ENCODE assay signal across 2 cellular contexts in the genomic region with DNA sequence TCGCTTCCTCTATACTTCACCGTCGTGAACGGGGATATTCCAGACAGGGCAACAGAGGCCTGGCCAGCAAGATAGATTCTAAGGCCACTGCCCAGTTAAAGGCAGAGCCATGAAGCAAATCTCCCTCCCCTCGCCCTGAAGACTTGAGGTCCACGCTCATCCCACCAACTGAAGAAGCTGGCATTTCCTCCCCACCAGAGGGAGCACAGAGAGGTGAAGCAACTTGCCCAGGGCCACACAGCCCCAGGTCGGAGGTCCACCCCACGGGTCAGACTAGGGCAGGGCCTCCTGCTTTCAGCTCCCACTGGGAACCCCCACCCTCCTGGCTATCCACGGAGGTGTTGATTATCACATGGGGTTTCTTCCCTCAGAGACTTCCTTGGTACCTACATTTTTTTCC.
TF ChIP-seq lines count a peak whose summit lies in the region.

No MANE protein-coding gene starts in this region.

TF ChIP-seq in HEK293, 187 proteins besides CTCF, POLR2A, EP300 and RAD21:
- TF ChIP-seq ZNF768 (tag by site-specific recombination; IDR thresholded peaks at IDR 0.05) (0 out of 2 replicates have a peak, but pooled peaks have one; percentile 13), PRDM1 (tag by site-specific recombination; IDR thresholded peaks at IDR 0.05) (no peak)
TF ChIP-seq in HEK293: peak in this region for 1.

TF ChIP-seq in K562, 482 proteins besides CTCF, POLR2A, EP300 and RAD21:
- TF ChIP-seq ZFP36 (IDR thresholded peaks at IDR 0.05; ENCODE audit: low read depth, low read length, partially characterized antibody), result peak; percentile 50
- TF ChIP-seq, protein P1, sequence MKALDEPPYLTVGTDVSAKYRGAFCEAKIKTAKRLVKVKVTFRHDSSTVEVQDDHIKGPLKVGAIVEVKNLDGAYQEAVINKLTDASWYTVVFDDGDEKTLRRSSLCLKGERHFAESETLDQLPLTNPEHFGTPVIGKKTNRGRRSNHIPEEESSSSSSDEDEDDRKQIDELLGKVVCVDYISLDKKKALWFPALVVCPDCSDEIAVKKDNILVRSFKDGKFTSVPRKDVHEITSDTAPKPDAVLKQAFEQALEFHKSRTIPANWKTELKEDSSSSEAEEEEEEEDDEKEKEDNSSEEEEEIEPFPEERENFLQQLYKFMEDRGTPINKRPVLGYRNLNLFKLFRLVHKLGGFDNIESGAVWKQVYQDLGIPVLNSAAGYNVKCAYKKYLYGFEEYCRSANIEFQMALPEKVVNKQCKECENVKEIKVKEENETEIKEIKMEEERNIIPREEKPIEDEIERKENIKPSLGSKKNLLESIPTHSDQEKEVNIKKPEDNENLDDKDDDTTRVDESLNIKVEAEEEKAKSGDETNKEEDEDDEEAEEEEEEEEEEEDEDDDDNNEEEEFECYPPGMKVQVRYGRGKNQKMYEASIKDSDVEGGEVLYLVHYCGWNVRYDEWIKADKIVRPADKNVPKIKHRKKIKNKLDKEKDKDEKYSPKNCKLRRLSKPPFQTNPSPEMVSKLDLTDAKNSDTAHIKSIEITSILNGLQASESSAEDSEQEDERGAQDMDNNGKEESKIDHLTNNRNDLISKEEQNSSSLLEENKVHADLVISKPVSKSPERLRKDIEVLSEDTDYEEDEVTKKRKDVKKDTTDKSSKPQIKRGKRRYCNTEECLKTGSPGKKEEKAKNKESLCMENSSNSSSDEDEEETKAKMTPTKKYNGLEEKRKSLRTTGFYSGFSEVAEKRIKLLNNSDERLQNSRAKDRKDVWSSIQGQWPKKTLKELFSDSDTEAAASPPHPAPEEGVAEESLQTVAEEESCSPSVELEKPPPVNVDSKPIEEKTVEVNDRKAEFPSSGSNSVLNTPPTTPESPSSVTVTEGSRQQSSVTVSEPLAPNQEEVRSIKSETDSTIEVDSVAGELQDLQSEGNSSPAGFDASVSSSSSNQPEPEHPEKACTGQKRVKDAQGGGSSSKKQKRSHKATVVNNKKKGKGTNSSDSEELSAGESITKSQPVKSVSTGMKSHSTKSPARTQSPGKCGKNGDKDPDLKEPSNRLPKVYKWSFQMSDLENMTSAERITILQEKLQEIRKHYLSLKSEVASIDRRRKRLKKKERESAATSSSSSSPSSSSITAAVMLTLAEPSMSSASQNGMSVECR (CRISPR knock-in tag; IDR thresholded peaks at IDR 0.05), result no peak
- TF ChIP-seq KLF16 (IDR thresholded peaks at IDR 0.05), result no peak
- TF ChIP-seq, protein P2, sequence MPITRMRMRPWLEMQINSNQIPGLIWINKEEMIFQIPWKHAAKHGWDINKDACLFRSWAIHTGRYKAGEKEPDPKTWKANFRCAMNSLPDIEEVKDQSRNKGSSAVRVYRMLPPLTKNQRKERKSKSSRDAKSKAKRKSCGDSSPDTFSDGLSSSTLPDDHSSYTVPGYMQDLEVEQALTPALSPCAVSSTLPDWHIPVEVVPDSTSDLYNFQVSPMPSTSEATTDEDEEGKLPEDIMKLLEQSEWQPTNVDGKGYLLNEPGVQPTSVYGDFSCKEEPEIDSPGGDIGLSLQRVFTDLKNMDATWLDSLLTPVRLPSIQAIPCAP (CRISPR knock-in tag; IDR thresholded peaks at IDR 0.05; ENCODE audit: borderline replicate concordance), result no peak
- no peak for TF ChIP-seq ZNF3 (CRISPR knock-in tag; IDR thresholded peaks at IDR 0.05)
- peak; percentile 55 for TF ChIP-seq RBM25 (IDR thresholded peaks at IDR 0.05; ENCODE audit: low read depth, low read length, severe bottlenecking)
- TF ChIP-seq ZNF253 (CRISPR knock-in tag; conservative IDR thresholded peaks at IDR 0.05), result no peak
- TF ChIP-seq TRIM28 (IDR thresholded peaks at IDR 0.05), result no peak
